ENCODE assay signal across 8 cellular contexts in genomic region chr9:469672-470040, GRCh38. TPM values are rescaled to one million over a fixed set of nuclear protein-coding genes. Genes with fewer than 3 reads are reported as not detected.
A peak's percentile ranks its signal among the peaks of the same experiment; 100 is the strongest.
DNase-seq lines count a peak whose midpoint lies in the region; ATAC-seq and TF ChIP-seq lines count a peak whose summit lies in the region.

No MANE protein-coding gene starts in this region.

- no peaks in the 10 kb centered on the region for H3K36me3 ChIP-seq in Caco-2 (ENCODE audit: control insufficient read depth, insufficient read depth, low read length)

- DNase-seq in Caco-2 (peak in 1 of 2 experiments; percentile 19), GM19238 (ENCODE audit: insufficient read length, low spot score) (peak; percentile 13), foreskin keratinocyte (no peak), posterior vena cava (ENCODE audit: low spot score) (peak; percentile 79), SHP77 treated with DMSO at 0.1 percent for 48 hours (lab: John Stamatoyannopoulos, UW) (no peak), NCI-H2107 treated with DMSO at 0.1 percent for 48 hours (lab: John Stamatoyannopoulos, UW; ENCODE audit: unreplicated experiment) (no peak)
- DNase-seq in activated CD4-positive, alpha-beta T cell treated with anti-CD3 and anti-CD28 coated beads, Interleukin-2, amount 10 ng/mL, durations not matched to agents 7 days and 5 days = peak; percentile 21

- H3K27me3 ChIP-seq in Caco-2 (replicated peaks; ENCODE audit: control insufficient read depth, insufficient read depth, low read length) (no peaks in the 10 kb centered on the region), foreskin keratinocyte (no peaks in the 10 kb centered on the region)

- POLR2A ChIA-PET in Caco-2 (lab: Charles Lee) = interaction anchor here (0.6 to 0.7 kb wide), 2 partner anchors 219 to 241 kb away, joined by 3 to 4 read pairs; no protein-coding TSS in a partner anchor
- POLR2A ChIA-PET in activated CD4-positive, alpha-beta T cell treated with anti-CD3 and anti-CD28 coated beads, Interleukin-2, amount 10 ng/mL, durations not matched to agents 7 days and 5 days (lab: Charles Lee) = interaction anchor here (0.6 to 0.8 kb wide), 2 partner anchors 11 to 298 kb away, joined by 3 to 5 read pairs; no protein-coding TSS in a partner anchor

- H3K4me1 Mint-ChIP-seq in Caco-2 (ENCODE audit: low read depth, unreplicated experiment) = peaks cover 10% of the 10 kb centered on the region
- H3K4me1 Mint-ChIP-seq in activated CD4-positive, alpha-beta T cell treated with anti-CD3 and anti-CD28 coated beads, Interleukin-2, amount 10 ng/mL, durations not matched to agents 7 days and 5 days = peaks cover 33% of the 10 kb centered on the region

- H3K9me3 Mint-ChIP-seq in Caco-2 (ENCODE audit: unreplicated experiment) = no peaks in the 10 kb centered on the region
- H3K9me3 Mint-ChIP-seq in activated CD4-positive, alpha-beta T cell treated with anti-CD3 and anti-CD28 coated beads, Interleukin-2, amount 10 ng/mL, durations not matched to agents 7 days and 5 days = no peaks in the 10 kb centered on the region

- intact Hi-C loops in Caco-2 (cut with micrococcal nuclease; ENCODE audit: unreplicated experiment) (loop anchor here (1.0 to 5.0 kb wide), 2 partner anchors 34 to 82 kb away; no protein-coding TSS in a partner anchor), posterior vena cava (cut with DNase I) (no loop called here)

- H3K4me3 ChIP-seq in Caco-2 (ENCODE audit: low read depth, low read length) = peak overlapping the region; percentile 36

- H3K36me3 Mint-ChIP-seq in Caco-2 (ENCODE audit: insufficient read depth, unreplicated experiment) = peaks cover 5% of the 10 kb centered on the region
- peaks cover 17% of the 10 kb centered on the region for H3K36me3 Mint-ChIP-seq in activated CD4-positive, alpha-beta T cell treated with anti-CD3 and anti-CD28 coated beads, Interleukin-2, amount 10 ng/mL, durations not matched to agents 7 days and 5 days (ENCODE audit: low read depth)

- TF ChIP-seq CTCF in Caco-2 (IDR thresholded peaks at IDR 0.05; ENCODE audit: insufficient read depth in 1 of 2, low read depth in 1 of 2, low read length in 1 of 2, severe bottlenecking in 1 of 2, unreplicated experiment in 1 of 2) (no peak), foreskin keratinocyte (conservative IDR thresholded peaks at IDR 0.05) (no peak)

- H3K27ac Mint-ChIP-seq in Caco-2 (ENCODE audit: unreplicated experiment) = peak overlapping the region; percentile 95
- peak overlapping the region; percentile 92 for H3K27ac Mint-ChIP-seq in activated CD4-positive, alpha-beta T cell treated with anti-CD3 and anti-CD28 coated beads, Interleukin-2, amount 10 ng/mL, durations not matched to agents 7 days and 5 days

- BruUV-seq in Caco-2 (replicated peaks; lab: Mats Ljungman, UMichigan) = TSS peak; percentile 47

- H3K9me3 ChIP-seq in Caco-2 = no peaks in the 10 kb centered on the region

- CTCF ChIA-PET in Caco-2 (lab: Charles Lee) = no interaction called here
- CTCF ChIA-PET in activated CD4-positive, alpha-beta T cell treated with anti-CD3 and anti-CD28 coated beads, Interleukin-2, amount 10 ng/mL, durations not matched to agents 7 days and 5 days (lab: Charles Lee) = interaction anchor here (1.2 kb wide), 1 partner anchor 288 kb away, joined by 3 read pairs; no protein-coding TSS in a partner anchor

- H3K4me3 Mint-ChIP-seq in Caco-2 (ENCODE audit: unreplicated experiment) = peak overlapping the region; percentile 94
- H3K4me3 Mint-ChIP-seq in activated CD4-positive, alpha-beta T cell treated with anti-CD3 and anti-CD28 coated beads, Interleukin-2, amount 10 ng/mL, durations not matched to agents 7 days and 5 days = peak overlapping the region; percentile 91

- H3K4me1 ChIP-seq in Caco-2 (peaks cover 25% of the 10 kb centered on the region), foreskin keratinocyte (peaks cover 7% of the 10 kb centered on the region)

- no peaks in the 10 kb centered on the region for H3K27me3 Mint-ChIP-seq in Caco-2 (ENCODE audit: insufficient read depth, unreplicated experiment)
- H3K27me3 Mint-ChIP-seq in activated CD4-positive, alpha-beta T cell treated with anti-CD3 and anti-CD28 coated beads, Interleukin-2, amount 10 ng/mL, durations not matched to agents 7 days and 5 days = no peaks in the 10 kb centered on the region

- peak; percentile 38 for ATAC-seq in HG03354 (IDR thresholded peaks at IDR 0.05; ENCODE audit: poor library complexity, severe bottlenecking, unreplicated experiment)
- ATAC-seq in foreskin keratinocyte = peak; percentile 32

- peak overlapping the region; percentile 72 for H3K27ac ChIP-seq in foreskin keratinocyte

RNA-seq across cellular contexts. Expression of gene KANK1, which starts 34.8 kb away (rescaled TPM):
- total RNA-seq in Caco-2 (2022) (51.7 and 58.7 TPM in 2 replicates), foreskin keratinocyte (62.4 and 81.6 TPM in 2 replicates), posterior vena cava (100 to 1,000 TPM in 1 of 2 donors, 10 to 100 TPM in 1; 69.8 to 104 TPM)
- 1 to 10 TPM; 2.2 to 2.4 TPM for total RNA-seq in activated CD4-positive, alpha-beta T cell treated with anti-CD3 and anti-CD28 coated beads, Interleukin-2, amount 10 ng/mL, durations not matched to agents 7 days and 5 days
- polyA plus RNA-seq in foreskin keratinocyte = 27.9 and 37.3 TPM in 2 replicates

Comparison
In these comparisons a context has a peak if more than half of its experiments do, and no peak if none do; other contexts are left out.
1. DNase-seq: peak in GM19238 (single experiment), activated CD4-positive, alpha-beta T cell treated with anti-CD3 and anti-CD28 coated beads, Interleukin-2, amount 10 ng/mL, durations not matched to agents 7 days and 5 days (single experiment) and posterior vena cava (single experiment); none in foreskin keratinocyte (0 of 2), SHP77 treated with DMSO at 0.1 percent for 48 hours (single experiment) and NCI-H2107 treated with DMSO at 0.1 percent for 48 hours (single experiment).
2. RNA of gene KANK1, which starts 34.8 kb away (total RNA-seq): 69.8 to 104 TPM in posterior vena cava, 62.4 to 81.6 TPM in foreskin keratinocyte and 51.7 to 58.7 TPM in Caco-2; 2.2 to 2.4 TPM in activated CD4-positive, alpha-beta T cell treated with anti-CD3 and anti-CD28 coated beads, Interleukin-2, amount 10 ng/mL, durations not matched to agents 7 days and 5 days; every median in the first group is over 10 times any median in the second.